1 cellular context compared by ENCODE assay signal in genomic region chr2:73000808-73001570, GRCh38.
TF ChIP-seq lines count a peak whose summit lies in the region.

No MANE protein-coding gene starts in this region.

TF ChIP-seq in HepG2, 621 proteins besides CTCF, POLR2A, EP300 and RAD21 (continued from another document and continues in another):
- TF ChIP-seq ZGPAT (CRISPR knock-in tag; IDR thresholded peaks at IDR 0.05) (peak; percentile 79), SIN3B (IDR thresholded peaks at IDR 0.05; ENCODE audit: low read length) (no peak), ZNF136 (CRISPR knock-in tag; IDR thresholded peaks at IDR 0.05; ENCODE audit: low read depth) (no peak; the same call in 1 of the 2 replicates), ETV5 (CRISPR knock-in tag; IDR thresholded peaks at IDR 0.05; ENCODE audit: borderline replicate concordance) (no peak; the same call in 1 of the 2 replicates), ZNF367 (CRISPR knock-in tag; IDR thresholded peaks at IDR 0.05; ENCODE audit: borderline replicate concordance) (no peak), ZNF12 (CRISPR knock-in tag; IDR thresholded peaks at IDR 0.05) (0 out of 2 replicates have a peak, but pooled peaks have one; percentile 67), THAP11 (CRISPR knock-in tag; IDR thresholded peaks at IDR 0.05) (peak; percentile 86), SIN3A (IDR thresholded peaks at IDR 0.05; ENCODE audit: borderline replicate concordance, low read depth, low read length) (no peak), ATF7 (IDR thresholded peaks at IDR 0.05) (no peak), ATF7 (CRISPR knock-in tag; IDR thresholded peaks at IDR 0.05) (peak; percentile 89), ZNF432 (CRISPR knock-in tag; IDR thresholded peaks at IDR 0.05; ENCODE audit: borderline replicate concordance) (no peak), ESRRA (CRISPR knock-in tag; IDR thresholded peaks at IDR 0.05; ENCODE audit: low read depth) (peak; percentile 98), ZBED4 (CRISPR knock-in tag; IDR thresholded peaks at IDR 0.05; ENCODE audit: borderline replicate concordance) (peak; percentile 91; the same call in 1 of the 2 replicates), SMAD9 (CRISPR knock-in tag; IDR thresholded peaks at IDR 0.05) (no peak), RFXAP (CRISPR knock-in tag; IDR thresholded peaks at IDR 0.05; ENCODE audit: borderline replicate concordance) (peak; percentile 89; the same call in 1 of the 2 replicates), ZNF563 (CRISPR knock-in tag; IDR thresholded peaks at IDR 0.05) (peak; percentile 85; the same call in 1 of the 2 replicates), GTF3A (CRISPR knock-in tag; conservative IDR thresholded peaks at IDR 0.05) (no peak), ZBTB7A (CRISPR knock-in tag; IDR thresholded peaks at IDR 0.05) (peak; percentile 99), CAMTA2 (CRISPR knock-in tag; IDR thresholded peaks at IDR 0.05; ENCODE audit: borderline replicate concordance) (no peak), SATB2 (CRISPR knock-in tag; IDR thresholded peaks at IDR 0.05) (no peak), GFI1 (CRISPR knock-in tag; IDR thresholded peaks at IDR 0.05; ENCODE audit: borderline replicate concordance) (peak; percentile 72; the same call in 1 of the 2 replicates), HHEX (CRISPR knock-in tag; IDR thresholded peaks at IDR 0.05) (peak; percentile 61; the same call in 1 of the 2 replicates), ZNF362 (CRISPR knock-in tag; IDR thresholded peaks at IDR 0.05; ENCODE audit: borderline replicate concordance) (peak; percentile 35; the same call in 1 of the 2 replicates), PAF1 (CRISPR knock-in tag; IDR thresholded peaks at IDR 0.05) (no peak), NR2F1 (CRISPR knock-in tag; IDR thresholded peaks at IDR 0.05) (peak; percentile 99 to 100), MBD4 (IDR thresholded peaks at IDR 0.05; ENCODE audit: borderline replicate concordance, low read length) (no peak), ZNF451 (CRISPR knock-in tag; IDR thresholded peaks at IDR 0.05) (0 out of 2 replicates have a peak, but pooled peaks have one; percentile 69), ZNF83 (CRISPR knock-in tag; IDR thresholded peaks at IDR 0.05; ENCODE audit: borderline replicate concordance) (no peak), ZNF235 (CRISPR knock-in tag; IDR thresholded peaks at IDR 0.05; ENCODE audit: borderline replicate concordance) (no peak; the same call in 1 of the 2 replicates), ZBTB20 (CRISPR knock-in tag; IDR thresholded peaks at IDR 0.05; ENCODE audit: borderline replicate concordance, low read depth) (peak; percentile 94; the same call in 1 of the 2 replicates), ZNF256 (CRISPR knock-in tag; conservative IDR thresholded peaks at IDR 0.05) (no peak), POLR2G (IDR thresholded peaks at IDR 0.05; ENCODE audit: low read depth, low read length) (no peak), RBAK (CRISPR knock-in tag; IDR thresholded peaks at IDR 0.05) (no peak), ZNF251 (CRISPR knock-in tag; IDR thresholded peaks at IDR 0.05) (no peak), NR0B2 (CRISPR knock-in tag; IDR thresholded peaks at IDR 0.05) (no peak), ZNF253 (CRISPR knock-in tag; IDR thresholded peaks at IDR 0.05; ENCODE audit: borderline replicate concordance) (no peak), ZNF704 (CRISPR knock-in tag; IDR thresholded peaks at IDR 0.05; ENCODE audit: borderline replicate concordance) (no peak), ZBTB2 (CRISPR knock-in tag; IDR thresholded peaks at IDR 0.05; ENCODE audit: low read depth) (no peak), YEATS2 (CRISPR knock-in tag; IDR thresholded peaks at IDR 0.05; ENCODE audit: borderline replicate concordance) (peak; percentile 71), NR2C2 (CRISPR knock-in tag; IDR thresholded peaks at IDR 0.05; ENCODE audit: borderline replicate concordance) (peak; percentile 95), BCLAF1 (IDR thresholded peaks at IDR 0.05) (no peak), ZFP82 (CRISPR knock-in tag; IDR thresholded peaks at IDR 0.05; ENCODE audit: borderline replicate concordance) (0 out of 2 replicates have a peak, but pooled peaks have one; percentile 43), ZMAT5 (CRISPR knock-in tag; IDR thresholded peaks at IDR 0.05; ENCODE audit: borderline replicate concordance, low read depth) (no peak)
- TF ChIP-seq, protein P1, sequence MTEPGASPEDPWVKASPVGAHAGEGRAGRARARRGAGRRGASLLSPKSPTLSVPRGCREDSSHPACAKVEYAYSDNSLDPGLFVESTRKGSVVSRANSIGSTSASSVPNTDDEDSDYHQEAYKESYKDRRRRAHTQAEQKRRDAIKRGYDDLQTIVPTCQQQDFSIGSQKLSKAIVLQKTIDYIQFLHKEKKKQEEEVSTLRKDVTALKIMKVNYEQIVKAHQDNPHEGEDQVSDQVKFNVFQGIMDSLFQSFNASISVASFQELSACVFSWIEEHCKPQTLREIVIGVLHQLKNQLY (CRISPR knock-in tag; IDR thresholded peaks at IDR 0.05): peak; percentile 96
- TF ChIP-seq, protein P2, sequence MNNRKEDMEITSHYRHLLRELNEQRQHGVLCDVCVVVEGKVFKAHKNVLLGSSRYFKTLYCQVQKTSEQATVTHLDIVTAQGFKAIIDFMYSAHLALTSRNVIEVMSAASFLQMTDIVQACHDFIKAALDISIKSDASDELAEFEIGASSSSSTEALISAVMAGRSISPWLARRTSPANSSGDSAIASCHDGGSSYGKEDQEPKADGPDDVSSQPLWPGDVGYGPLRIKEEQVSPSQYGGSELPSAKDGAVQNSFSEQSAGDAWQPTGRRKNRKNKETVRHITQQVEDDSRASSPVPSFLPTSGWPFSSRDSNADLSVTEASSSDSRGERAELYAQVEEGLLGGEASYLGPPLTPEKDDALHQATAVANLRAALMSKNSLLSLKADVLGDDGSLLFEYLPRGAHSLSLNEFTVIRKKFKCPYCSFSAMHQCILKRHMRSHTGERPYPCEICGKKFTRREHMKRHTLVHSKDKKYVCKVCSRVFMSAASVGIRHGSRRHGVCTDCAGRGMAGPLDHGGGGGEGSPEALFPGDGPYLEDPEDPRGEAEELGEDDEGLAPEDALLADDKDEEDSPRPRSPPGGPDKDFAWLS (CRISPR knock-in tag; IDR thresholded peaks at IDR 0.05; ENCODE audit: borderline replicate concordance): 0 out of 2 replicates have a peak, but pooled peaks have one; percentile 63
- TF ChIP-seq, protein P3, sequence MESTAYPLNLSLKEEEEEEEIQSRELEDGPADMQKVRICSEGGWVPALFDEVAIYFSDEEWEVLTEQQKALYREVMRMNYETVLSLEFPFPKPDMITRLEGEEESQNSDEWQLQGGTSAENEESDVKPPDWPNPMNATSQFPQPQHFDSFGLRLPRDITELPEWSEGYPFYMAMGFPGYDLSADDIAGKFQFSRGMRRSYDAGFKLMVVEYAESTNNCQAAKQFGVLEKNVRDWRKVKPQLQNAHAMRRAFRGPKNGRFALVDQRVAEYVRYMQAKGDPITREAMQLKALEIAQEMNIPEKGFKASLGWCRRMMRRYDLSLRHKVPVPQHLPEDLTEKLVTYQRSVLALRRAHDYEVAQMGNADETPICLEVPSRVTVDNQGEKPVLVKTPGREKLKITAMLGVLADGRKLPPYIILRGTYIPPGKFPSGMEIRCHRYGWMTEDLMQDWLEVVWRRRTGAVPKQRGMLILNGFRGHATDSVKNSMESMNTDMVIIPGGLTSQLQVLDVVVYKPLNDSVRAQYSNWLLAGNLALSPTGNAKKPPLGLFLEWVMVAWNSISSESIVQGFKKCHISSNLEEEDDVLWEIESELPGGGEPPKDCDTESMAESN (CRISPR knock-in tag; conservative IDR thresholded peaks at IDR 0.05): peak; percentile 97
